ENCODE assay signal across 8 cellular contexts in the genomic region with DNA sequence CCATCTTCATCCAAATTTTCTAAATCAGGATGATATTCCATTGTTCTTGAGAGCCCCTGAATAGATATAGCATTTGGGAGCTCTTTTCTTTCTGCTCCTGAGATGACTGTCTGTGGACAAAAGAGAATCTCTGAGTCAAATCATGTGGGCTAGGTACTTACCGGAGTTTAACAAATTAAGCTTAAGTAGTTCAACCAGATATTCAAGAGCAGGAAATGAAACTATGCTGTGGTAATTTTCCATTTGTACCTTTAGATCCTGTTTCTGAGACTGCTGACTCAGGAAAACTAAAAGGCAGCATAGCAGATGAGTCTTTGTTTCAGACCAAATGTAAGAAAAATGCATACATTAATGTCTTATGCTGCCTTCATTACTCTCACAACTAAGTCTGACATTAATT. TPM values are rescaled to one million over a fixed set of nuclear protein-coding genes. Genes with fewer than 3 reads are reported as not detected.
DNase-seq lines count a peak whose midpoint lies in the region; ATAC-seq lines count a peak whose summit lies in the region.

A gene (minus strand): TSS at position 158 of the 400 bp plus-strand sequence. CDS start 117 bp downstream, at position 41.

- H3K9me3 Mint-ChIP-seq in effector memory CD8-positive, alpha-beta T cell, result no peaks in the 10 kb centered on the region

- intact Hi-C loops in posterior vena cava (cut with DNase I), result no loop called here

- no peaks in the 10 kb centered on the region for H3K9me3 ChIP-seq in T-helper 17 cell (ENCODE audit: control insufficient read depth, low read length, poor library complexity, severe bottlenecking)

- H3K36me3 Mint-ChIP-seq in T-helper 17 cell (ENCODE audit: low read depth), result no peaks in the 10 kb centered on the region
- no peaks in the 10 kb centered on the region for H3K36me3 Mint-ChIP-seq in effector memory CD8-positive, alpha-beta T cell (ENCODE audit: insufficient read depth)

- no peak within 1 kb of the TSS for H3K27ac Mint-ChIP-seq in T-helper 17 cell
- H3K27ac Mint-ChIP-seq in effector memory CD8-positive, alpha-beta T cell, result no peak within 1 kb of the TSS

- ATAC-seq in GM18909 (IDR thresholded peaks at IDR 0.05; ENCODE audit: poor library complexity, unreplicated experiment) (peak; percentile 86), HG02981 (IDR thresholded peaks at IDR 0.05; ENCODE audit: unreplicated experiment) (peak; percentile 90), T-helper 17 cell (peak; percentile 68)
- ATAC-seq in effector memory CD8-positive, alpha-beta T cell (replicated peaks), result no peak

- H3K4me3 Mint-ChIP-seq in T-helper 17 cell, result peak within 1 kb of the TSS; percentile 46
- no peak within 1 kb of the TSS for H3K4me3 Mint-ChIP-seq in effector memory CD8-positive, alpha-beta T cell

- H3K4me1 Mint-ChIP-seq in T-helper 17 cell, result peaks cover 5% of the 10 kb centered on the region
- no peaks in the 10 kb centered on the region for H3K4me1 Mint-ChIP-seq in effector memory CD8-positive, alpha-beta T cell (ENCODE audit: low read depth in 2 of 2)

- DNase-seq in T-helper 17 cell (no peak), posterior vena cava (ENCODE audit: low spot score) (no peak), RKO (ENCODE audit: low spot score) (no peak), superior temporal gyrus (ENCODE audit: extremely low spot score) (no peak)
- no peak for DNase-seq in effector memory CD8-positive, alpha-beta T cell
- DNase-seq in stimulated activated CD4-positive, alpha-beta T cell treated with anti-CD3 and anti-CD28 coated beads, Interleukin-2, amount 100 ng/mL, for 48 hours, result no peak

- peaks cover 7% of the 10 kb centered on the region for H3K27me3 Mint-ChIP-seq in T-helper 17 cell
- H3K27me3 Mint-ChIP-seq in effector memory CD8-positive, alpha-beta T cell, result peaks cover 20 to 46% of the 10 kb centered on the region in 2 donors

RNA-seq across cellular contexts. Expression of the gene that starts here (rescaled TPM):
- total RNA-seq in T-helper 17 cell, result 1 to 10 TPM; 3.2 to 8.2 TPM
- 10 to 100 TPM; 19.4 to 29.2 TPM for total RNA-seq in posterior vena cava
